In the genomic region with DNA sequence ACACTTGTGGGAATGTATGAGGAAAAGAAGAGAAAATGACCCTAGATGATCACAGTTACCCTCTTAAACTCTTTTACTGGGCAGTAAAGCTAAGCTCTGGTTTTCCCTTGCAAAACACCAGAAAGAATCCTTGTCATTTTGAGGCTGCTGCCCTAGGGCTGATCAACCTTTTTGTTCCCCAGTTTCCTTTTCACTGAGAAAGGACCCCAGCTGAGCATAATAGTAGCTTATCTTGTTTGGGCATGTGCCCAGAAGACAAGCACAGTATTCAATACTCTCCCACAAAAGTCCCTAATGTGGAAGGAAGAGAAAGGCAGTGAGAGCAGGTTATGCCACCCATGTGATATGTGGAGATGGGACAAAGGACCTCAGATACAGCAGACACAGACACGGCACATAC, we compare ENCODE assay signal across 2 cellular contexts.
TF ChIP-seq lines count a peak whose summit lies in the region.

No MANE protein-coding gene starts in this region.

TF ChIP-seq in GM23338, 12 proteins besides CTCF, POLR2A, EP300 and RAD21 (continued from another document):
- TF ChIP-seq, protein P1, sequence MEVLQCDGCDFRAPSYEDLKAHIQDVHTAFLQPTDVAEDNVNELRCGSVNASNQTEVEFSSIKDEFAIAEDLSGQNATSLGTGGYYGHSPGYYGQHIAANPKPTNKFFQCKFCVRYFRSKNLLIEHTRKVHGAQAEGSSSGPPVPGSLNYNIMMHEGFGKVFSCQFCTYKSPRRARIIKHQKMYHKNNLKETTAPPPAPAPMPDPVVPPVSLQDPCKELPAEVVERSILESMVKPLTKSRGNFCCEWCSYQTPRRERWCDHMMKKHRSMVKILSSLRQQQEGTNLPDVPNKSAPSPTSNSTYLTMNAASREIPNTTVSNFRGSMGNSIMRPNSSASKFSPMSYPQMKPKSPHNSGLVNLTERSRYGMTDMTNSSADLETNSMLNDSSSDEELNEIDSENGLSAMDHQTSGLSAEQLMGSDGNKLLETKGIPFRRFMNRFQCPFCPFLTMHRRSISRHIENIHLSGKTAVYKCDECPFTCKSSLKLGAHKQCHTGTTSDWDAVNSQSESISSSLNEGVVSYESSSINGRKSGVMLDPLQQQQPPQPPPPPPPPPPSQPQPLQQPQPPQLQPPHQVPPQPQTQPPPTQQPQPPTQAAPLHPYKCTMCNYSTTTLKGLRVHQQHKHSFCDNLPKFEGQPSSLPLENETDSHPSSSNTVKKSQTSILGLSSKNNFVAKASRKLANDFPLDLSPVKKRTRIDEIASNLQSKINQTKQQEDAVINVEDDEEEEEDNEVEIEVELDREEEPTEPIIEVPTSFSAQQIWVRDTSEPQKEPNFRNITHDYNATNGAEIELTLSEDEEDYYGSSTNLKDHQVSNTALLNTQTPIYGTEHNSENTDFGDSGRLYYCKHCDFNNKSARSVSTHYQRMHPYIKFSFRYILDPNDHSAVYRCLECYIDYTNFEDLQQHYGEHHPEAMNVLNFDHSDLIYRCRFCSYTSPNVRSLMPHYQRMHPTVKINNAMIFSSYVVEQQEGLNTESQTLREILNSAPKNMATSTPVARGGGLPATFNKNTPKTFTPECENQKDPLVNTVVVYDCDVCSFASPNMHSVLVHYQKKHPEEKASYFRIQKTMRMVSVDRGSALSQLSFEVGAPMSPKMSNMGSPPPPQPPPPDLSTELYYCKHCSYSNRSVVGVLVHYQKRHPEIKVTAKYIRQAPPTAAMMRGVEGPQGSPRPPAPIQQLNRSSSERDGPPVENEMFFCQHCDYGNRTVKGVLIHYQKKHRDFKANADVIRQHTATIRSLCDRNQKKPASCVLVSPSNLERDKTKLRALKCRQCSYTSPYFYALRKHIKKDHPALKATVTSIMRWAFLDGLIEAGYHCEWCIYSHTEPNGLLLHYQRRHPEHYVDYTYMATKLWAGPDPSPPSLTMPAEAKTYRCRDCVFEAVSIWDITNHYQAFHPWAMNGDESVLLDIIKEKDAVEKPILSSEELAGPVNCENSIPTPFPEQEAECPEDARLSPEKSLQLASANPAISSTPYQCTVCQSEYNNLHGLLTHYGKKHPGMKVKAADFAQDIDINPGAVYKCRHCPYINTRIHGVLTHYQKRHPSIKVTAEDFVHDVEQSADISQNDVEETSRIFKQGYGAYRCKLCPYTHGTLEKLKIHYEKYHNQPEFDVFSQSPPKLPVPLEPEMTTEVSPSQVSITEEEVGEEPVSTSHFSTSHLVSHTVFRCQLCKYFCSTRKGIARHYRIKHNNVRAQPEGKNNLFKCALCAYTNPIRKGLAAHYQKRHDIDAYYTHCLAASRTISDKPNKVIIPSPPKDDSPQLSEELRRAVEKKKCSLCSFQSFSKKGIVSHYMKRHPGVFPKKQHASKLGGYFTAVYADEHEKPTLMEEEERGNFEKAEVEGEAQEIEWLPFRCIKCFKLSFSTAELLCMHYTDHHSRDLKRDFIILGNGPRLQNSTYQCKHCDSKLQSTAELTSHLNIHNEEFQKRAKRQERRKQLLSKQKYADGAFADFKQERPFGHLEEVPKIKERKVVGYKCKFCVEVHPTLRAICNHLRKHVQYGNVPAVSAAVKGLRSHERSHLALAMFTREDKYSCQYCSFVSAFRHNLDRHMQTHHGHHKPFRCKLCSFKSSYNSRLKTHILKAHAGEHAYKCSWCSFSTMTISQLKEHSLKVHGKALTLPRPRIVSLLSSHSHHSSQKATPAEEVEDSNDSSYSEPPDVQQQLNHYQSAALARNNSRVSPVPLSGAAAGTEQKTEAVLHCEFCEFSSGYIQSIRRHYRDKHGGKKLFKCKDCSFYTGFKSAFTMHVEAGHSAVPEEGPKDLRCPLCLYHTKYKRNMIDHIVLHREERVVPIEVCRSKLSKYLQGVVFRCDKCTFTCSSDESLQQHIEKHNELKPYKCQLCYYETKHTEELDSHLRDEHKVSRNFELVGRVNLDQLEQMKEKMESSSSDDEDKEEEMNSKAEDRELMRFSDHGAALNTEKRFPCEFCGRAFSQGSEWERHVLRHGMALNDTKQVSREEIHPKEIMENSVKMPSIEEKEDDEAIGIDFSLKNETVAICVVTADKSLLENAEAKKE (CRISPR knock-in tag; IDR thresholded peaks at IDR 0.05), result no peak
- no peak for TF ChIP-seq ZNF331 (CRISPR knock-in tag; IDR thresholded peaks at IDR 0.05; ENCODE audit: low read depth)
- no peak for TF ChIP-seq JUNB (IDR thresholded peaks at IDR 0.05; ENCODE audit: unreplicated experiment)
- no peak for TF ChIP-seq POLR2AphosphoS5 (IDR thresholded peaks at IDR 0.05; ENCODE audit: low read depth)
- no peak for TF ChIP-seq REST (IDR thresholded peaks at IDR 0.05; ENCODE audit: unreplicated experiment)
- TF ChIP-seq CREB1 (CRISPR knock-in tag; IDR thresholded peaks at IDR 0.05; ENCODE audit: low read depth), result no peak
TF ChIP-seq in GM23338: peak in this region for 0.

TF ChIP-seq in WTC11, 78 proteins besides CTCF, POLR2A, EP300 and RAD21 (continued from another document):
- TF ChIP-seq HMGA2 (CRISPR knock-in tag; IDR thresholded peaks at IDR 0.05) (no peak), PRRX2 (CRISPR knock-in tag; IDR thresholded peaks at IDR 0.05) (no peak), MLX (CRISPR knock-in tag; IDR thresholded peaks at IDR 0.05) (no peak), ZNF219 (CRISPR knock-in tag; IDR thresholded peaks at IDR 0.05; ENCODE audit: borderline replicate concordance) (no peak)
- TF ChIP-seq, protein P2, sequence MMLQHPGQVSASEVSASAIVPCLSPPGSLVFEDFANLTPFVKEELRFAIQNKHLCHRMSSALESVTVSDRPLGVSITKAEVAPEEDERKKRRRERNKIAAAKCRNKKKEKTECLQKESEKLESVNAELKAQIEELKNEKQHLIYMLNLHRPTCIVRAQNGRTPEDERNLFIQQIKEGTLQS (CRISPR knock-in tag; conservative IDR thresholded peaks at IDR 0.05), result no peak
